Comparison of ENCODE assay signal across 1 cellular context in the genomic region with DNA sequence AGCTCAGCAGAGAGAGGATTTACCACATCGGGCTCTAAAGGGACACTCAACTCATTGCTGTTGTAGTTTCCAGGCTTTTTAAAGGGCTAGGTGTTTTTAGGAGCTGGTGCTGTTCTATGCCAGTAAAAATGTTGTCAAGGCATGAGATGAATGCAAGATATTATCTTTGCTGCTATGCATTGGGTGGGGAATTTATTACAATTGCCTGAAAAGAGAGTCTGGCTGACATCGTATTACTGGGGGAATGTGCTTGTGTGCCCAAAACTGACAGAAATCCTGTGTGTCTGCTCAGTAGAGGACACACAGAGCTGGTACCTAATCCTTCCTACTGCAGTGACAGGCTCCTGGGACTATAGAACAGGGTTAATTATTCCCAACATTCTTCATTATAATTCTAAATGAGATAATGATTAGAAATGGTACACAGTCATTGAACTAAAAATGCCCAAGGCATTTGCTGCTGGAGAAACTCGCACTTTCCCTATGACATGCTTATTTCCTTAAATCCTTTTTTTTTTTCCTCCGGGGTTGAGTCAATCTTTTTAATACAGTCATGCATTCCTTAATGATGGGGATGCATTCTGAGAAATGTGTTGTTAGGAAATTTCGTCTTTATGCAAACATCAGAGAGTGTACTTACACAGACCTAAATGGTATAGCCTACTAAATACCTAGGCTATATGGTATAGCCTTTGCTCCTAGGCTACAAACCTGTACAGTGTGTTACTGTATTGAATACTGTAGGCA.
TF ChIP-seq lines count a peak whose summit lies in the region.

No MANE protein-coding gene starts in this region.

TF ChIP-seq in WTC11, 78 proteins besides CTCF, POLR2A, EP300 and RAD21 (continued from another document):
- TF ChIP-seq, protein P1, sequence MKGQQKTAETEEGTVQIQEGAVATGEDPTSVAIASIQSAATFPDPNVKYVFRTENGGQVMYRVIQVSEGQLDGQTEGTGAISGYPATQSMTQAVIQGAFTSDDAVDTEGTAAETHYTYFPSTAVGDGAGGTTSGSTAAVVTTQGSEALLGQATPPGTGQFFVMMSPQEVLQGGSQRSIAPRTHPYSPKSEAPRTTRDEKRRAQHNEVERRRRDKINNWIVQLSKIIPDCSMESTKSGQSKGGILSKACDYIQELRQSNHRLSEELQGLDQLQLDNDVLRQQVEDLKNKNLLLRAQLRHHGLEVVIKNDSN (CRISPR knock-in tag; IDR thresholded peaks at IDR 0.05) = no peak
- TF ChIP-seq CREM (CRISPR knock-in tag; IDR thresholded peaks at IDR 0.05) (no peak), JAZF1 (CRISPR knock-in tag; IDR thresholded peaks at IDR 0.05) (no peak), FOXJ3 (CRISPR knock-in tag; IDR thresholded peaks at IDR 0.05; ENCODE audit: borderline replicate concordance) (no peak)
- TF ChIP-seq, protein P2, sequence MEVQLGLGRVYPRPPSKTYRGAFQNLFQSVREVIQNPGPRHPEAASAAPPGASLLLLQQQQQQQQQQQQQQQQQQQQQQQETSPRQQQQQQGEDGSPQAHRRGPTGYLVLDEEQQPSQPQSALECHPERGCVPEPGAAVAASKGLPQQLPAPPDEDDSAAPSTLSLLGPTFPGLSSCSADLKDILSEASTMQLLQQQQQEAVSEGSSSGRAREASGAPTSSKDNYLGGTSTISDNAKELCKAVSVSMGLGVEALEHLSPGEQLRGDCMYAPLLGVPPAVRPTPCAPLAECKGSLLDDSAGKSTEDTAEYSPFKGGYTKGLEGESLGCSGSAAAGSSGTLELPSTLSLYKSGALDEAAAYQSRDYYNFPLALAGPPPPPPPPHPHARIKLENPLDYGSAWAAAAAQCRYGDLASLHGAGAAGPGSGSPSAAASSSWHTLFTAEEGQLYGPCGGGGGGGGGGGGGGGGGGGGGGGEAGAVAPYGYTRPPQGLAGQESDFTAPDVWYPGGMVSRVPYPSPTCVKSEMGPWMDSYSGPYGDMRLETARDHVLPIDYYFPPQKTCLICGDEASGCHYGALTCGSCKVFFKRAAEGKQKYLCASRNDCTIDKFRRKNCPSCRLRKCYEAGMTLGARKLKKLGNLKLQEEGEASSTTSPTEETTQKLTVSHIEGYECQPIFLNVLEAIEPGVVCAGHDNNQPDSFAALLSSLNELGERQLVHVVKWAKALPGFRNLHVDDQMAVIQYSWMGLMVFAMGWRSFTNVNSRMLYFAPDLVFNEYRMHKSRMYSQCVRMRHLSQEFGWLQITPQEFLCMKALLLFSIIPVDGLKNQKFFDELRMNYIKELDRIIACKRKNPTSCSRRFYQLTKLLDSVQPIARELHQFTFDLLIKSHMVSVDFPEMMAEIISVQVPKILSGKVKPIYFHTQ (CRISPR knock-in tag; IDR thresholded peaks at IDR 0.05) = no peak
